8 cellular contexts compared by ENCODE assay signal in the genomic region with DNA sequence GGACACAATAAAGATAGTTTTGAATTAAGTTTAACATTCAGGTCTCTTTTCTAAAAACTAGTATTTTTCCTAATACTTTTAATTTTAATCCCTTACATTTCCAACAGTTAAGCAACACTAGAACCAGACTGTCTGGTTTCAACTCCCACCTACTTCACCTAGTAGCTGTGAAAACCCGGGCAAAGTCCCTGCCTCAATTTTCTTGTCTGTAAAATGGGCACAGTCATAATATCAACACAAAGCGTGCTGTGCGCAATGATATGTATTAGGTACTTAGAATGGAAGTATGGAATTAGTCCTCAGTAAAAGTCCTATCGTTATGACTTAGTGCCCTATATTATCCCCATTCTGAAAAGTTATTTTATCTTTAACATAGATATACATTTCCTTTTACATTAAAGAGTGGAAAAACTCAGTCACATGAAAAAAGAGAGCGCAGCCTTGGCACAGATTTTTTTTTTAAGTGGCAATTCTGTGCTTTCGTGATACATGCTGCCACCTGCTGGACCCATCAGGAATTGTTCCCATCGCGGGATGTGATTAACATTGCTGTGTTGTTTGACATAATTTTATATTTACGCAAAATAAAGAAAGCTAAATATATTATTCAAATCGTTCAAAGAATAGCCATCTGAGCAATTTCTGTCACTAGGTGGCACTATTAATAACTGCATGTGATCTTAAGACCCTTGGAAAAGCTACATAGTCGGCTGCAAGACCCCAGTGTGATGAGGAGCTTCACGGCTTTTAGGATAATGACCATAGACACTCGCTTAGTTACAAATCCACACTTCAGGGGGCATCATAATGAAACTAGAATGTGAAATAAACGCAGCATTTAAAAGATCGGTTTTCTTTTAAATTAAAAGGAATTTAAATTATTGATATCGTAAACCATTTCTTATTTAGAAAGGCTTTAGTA. TPM values are rescaled to one million over a fixed set of nuclear protein-coding genes. Genes with fewer than 3 reads are reported as not detected.
DNase-seq lines count a peak whose midpoint lies in the region; ATAC-seq and TF ChIP-seq lines count a peak whose summit lies in the region.

No MANE protein-coding gene starts in this region.

- H3K27ac ChIP-seq in lung (ENCODE audit: low read depth in 1 of 2, low read length in 1 of 2) = no peak overlapping the region

- H3K36me3 ChIP-seq in H7 (replicated peaks; ENCODE audit: control insufficient read depth, insufficient read depth, low read length) = no peaks in the 10 kb centered on the region
- H3K36me3 ChIP-seq in lung (ENCODE audit: control insufficient read depth in 2 of 2, insufficient read depth in 2 of 2, low read length in 2 of 2) = no peaks in the 10 kb centered on the region

- H3K27me3 ChIP-seq in H7 (ENCODE audit: control insufficient read depth, insufficient read depth, low read length) (no peaks in the 10 kb centered on the region), lung (ENCODE audit: control insufficient read depth, insufficient read depth) (no peaks in the 10 kb centered on the region)

- peak; percentile 77 for DNase-seq in DMS79 treated with DMSO at 0.1 percent for 48 hours (lab: John Stamatoyannopoulos, UW)
- peak; percentile 38 for DNase-seq in H7
- DNase-seq in NCI-H2029 treated with DMSO at 0.1 percent for 48 hours (lab: John Stamatoyannopoulos, UW) = peak; percentile 5
- DNase-seq in activated CD4-positive, alpha-beta T cell treated with anti-CD3 and anti-CD28 coated beads for 1 hour = peak; percentile 28
- peak; percentile 71 for DNase-seq in choroid plexus epithelial cell (ENCODE audit: low read depth)
- peak; percentile 63 for DNase-seq in lung (ENCODE audit: low spot score)
- peak; percentile 29 for DNase-seq in stimulated activated CD8-positive, alpha-beta memory T cell treated with anti-CD3 and anti-CD28 coated beads, Interleukin-12 subunit alpha, Interleukin-12 subunit beta, amount 100 ng/mL, for 1 hour (ENCODE audit: low read depth)

- H3K4me3 ChIP-seq in H7 (ENCODE audit: insufficient read depth, low read depth, low read length) = no peak overlapping the region
- H3K4me3 ChIP-seq in choroid plexus epithelial cell (ENCODE audit: low read depth, low read length) = no peak overlapping the region
- H3K4me3 ChIP-seq in lung = no peak overlapping the region

- WGBS in lung, 2 donors = 40 to 44% methylated on average over 16 of the region's 16 CpGs

- no peaks in the 10 kb centered on the region for H3K4me1 ChIP-seq in lung (ENCODE audit: control insufficient read depth in 2 of 2, insufficient read depth in 2 of 2, low read length in 2 of 2)

- H3K9me3 ChIP-seq in lung (ENCODE audit: control insufficient read depth in 2 of 2, insufficient read depth in 1 of 2, low read length in 1 of 2) = peaks cover 0 to 2% of the 10 kb centered on the region in 2 donors

- TF ChIP-seq CTCF in choroid plexus epithelial cell (conservative IDR thresholded peaks at IDR 0.05; ENCODE audit: low read depth, low read length) (peak; percentile 84), lung (IDR thresholded peaks at IDR 0.05; ENCODE audit: control extremely low read depth, extremely low read depth) (peak; percentile 68)

- no peak for ATAC-seq in lung (ENCODE audit: insufficient read depth, low FRiP score)
- ATAC-seq in HG03457 (IDR thresholded peaks at IDR 0.05; ENCODE audit: unreplicated experiment) = no peak

RNA-seq across cellular contexts. Expression of gene LIG4, which starts 59.9 kb away (rescaled TPM):
- 3.7 and 4.9 TPM in 2 replicates for total RNA-seq in H7 (2014; rRNA removed; shearing (Covaris generic))
- 10 to 100 TPM in 1 of 2 donors, 1 to 10 TPM in 1; 8.6 to 10.4 TPM for total RNA-seq in lung
- polyA plus RNA-seq in lung = 1 to 10 TPM; 6.9 to 7.6 TPM

Comparison
In these comparisons a context has a peak if more than half of its experiments do, and no peak if none do; other contexts are left out.
1. DNase-seq: peak in every context shown above with its lines; median percentile 77 in DMS79 treated with DMSO at 0.1 percent for 48 hours; 71 in choroid plexus epithelial cell; 63 in lung; 38 in H7; 29 in stimulated activated CD8-positive, alpha-beta memory T cell treated with anti-CD3 and anti-CD28 coated beads, Interleukin-12 subunit alpha, Interleukin-12 subunit beta, amount 100 ng/mL, for 1 hour; 28 in activated CD4-positive, alpha-beta T cell treated with anti-CD3 and anti-CD28 coated beads for 1 hour; 5 in NCI-H2029 treated with DMSO at 0.1 percent for 48 hours.